1 cellular context compared by ENCODE assay signal in the genomic region with DNA sequence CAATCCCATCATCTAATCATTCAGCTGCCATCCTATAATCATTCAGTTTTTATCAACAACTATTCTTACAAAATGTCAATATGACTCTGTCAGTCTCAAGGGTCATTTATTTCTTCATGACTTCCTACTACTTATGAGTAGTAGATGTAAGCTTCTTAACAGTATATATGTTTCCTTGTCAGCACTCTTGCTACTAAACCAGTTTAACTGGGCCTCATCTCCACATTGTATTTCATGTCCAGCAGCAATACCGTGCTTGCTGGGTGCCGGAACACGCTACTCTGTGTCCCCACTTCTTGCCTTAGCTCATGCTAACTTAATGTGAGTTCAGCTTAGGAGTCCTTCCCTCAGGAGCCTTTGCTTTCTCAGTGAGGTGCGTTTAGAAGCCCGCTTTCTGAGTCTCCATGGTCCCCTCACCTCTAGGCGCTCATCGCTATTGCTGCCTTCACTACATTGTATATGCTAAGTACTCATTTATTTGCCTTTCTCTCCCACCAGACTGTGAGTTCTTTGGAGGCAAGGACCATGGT.
TF ChIP-seq lines count a peak whose summit lies in the region.

No MANE protein-coding gene starts in this region.

TF ChIP-seq in IMR-90, 13 proteins besides CTCF, POLR2A, EP300 and RAD21:
- TF ChIP-seq MAFK (IDR thresholded peaks at IDR 0.05; ENCODE audit: low read depth, low read length) (no peak), NFE2L2 (IDR thresholded peaks at IDR 0.05; ENCODE audit: low read depth, low read length) (no peak), MAZ (IDR thresholded peaks at IDR 0.05; ENCODE audit: borderline replicate concordance, low read depth, low read length) (no peak), BHLHE40 (IDR thresholded peaks at IDR 0.05; ENCODE audit: low read depth, low read length) (no peak), FOS (IDR thresholded peaks at IDR 0.05; ENCODE audit: low read depth, low read length) (no peak), RFX5 (IDR thresholded peaks at IDR 0.05; ENCODE audit: low read depth, low read length) (no peak), CHD1 (IDR thresholded peaks at IDR 0.05; ENCODE audit: low read depth, low read length) (no peak)
- TF ChIP-seq, protein P1, sequence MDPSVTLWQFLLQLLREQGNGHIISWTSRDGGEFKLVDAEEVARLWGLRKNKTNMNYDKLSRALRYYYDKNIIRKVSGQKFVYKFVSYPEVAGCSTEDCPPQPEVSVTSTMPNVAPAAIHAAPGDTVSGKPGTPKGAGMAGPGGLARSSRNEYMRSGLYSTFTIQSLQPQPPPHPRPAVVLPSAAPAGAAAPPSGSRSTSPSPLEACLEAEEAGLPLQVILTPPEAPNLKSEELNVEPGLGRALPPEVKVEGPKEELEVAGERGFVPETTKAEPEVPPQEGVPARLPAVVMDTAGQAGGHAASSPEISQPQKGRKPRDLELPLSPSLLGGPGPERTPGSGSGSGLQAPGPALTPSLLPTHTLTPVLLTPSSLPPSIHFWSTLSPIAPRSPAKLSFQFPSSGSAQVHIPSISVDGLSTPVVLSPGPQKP (IDR thresholded peaks at IDR 0.05; ENCODE audit: borderline replicate concordance, low read depth, low read length) = no peak
- TF ChIP-seq, protein P2, sequence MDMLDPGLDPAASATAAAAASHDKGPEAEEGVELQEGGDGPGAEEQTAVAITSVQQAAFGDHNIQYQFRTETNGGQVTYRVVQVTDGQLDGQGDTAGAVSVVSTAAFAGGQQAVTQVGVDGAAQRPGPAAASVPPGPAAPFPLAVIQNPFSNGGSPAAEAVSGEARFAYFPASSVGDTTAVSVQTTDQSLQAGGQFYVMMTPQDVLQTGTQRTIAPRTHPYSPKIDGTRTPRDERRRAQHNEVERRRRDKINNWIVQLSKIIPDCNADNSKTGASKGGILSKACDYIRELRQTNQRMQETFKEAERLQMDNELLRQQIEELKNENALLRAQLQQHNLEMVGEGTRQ (IDR thresholded peaks at IDR 0.05; ENCODE audit: low read depth, low read length) = no peak
